13 cellular contexts compared by ENCODE assay signal in genomic region chr1:153926405-153926804, GRCh38. TPM values are rescaled to one million over a fixed set of nuclear protein-coding genes. Genes with fewer than 3 reads are reported as not detected.
DNase-seq lines count a peak whose midpoint lies in the region; ATAC-seq, FAIRE-seq and TF ChIP-seq lines count a peak whose summit lies in the region.
"Had no signal": no experiment of that assay in that cellular context is flagged by ENCODE, and none has a peak within 500 bp of the region (broad histone marks: within the 10 kb centered on the region; RNA-seq: fewer than 3 reads in every experiment).

No MANE protein-coding gene starts in this region.

- POLR2A ChIA-PET in HEK293 (lab: Yijun Ruan, JAX) (interaction anchor here (1.8 kb wide), 1 partner anchor 51 kb away, joined by 3 read pairs; the partner anchor contains the start of gene JTB), GM12878 (lab: Charles Lee) (interaction anchor here (0.6 to 10.1 kb wide), 5 partner anchors 18 to 401 kb away, joined by 3 to 83 read pairs (median 4); partner anchors contain the start of genes DENND4B and SLC39A1)

- no peaks in the 10 kb centered on the region for H3K9me3 Mint-ChIP-seq in neural crest cell
- H3K9me3 Mint-ChIP-seq: CD14-positive monocyte had no signal

- no peak for TF ChIP-seq RAD21 in GM12878 (IDR thresholded peaks at IDR 0.05; ENCODE audit: insufficient read depth, low read depth, low read length)

- peaks cover 19% of the 10 kb centered on the region for H3K79me2 ChIP-seq in GM12878 (ENCODE audit: control insufficient read depth, insufficient read depth, low read length)

- in situ Hi-C loops in GM12878 (cut with MboI): no loop called here

- H3K9me3 ChIP-seq in HEK293 (ENCODE audit: control insufficient read depth, insufficient read depth, low read depth, low read length): no peaks in the 10 kb centered on the region
- no peaks in the 10 kb centered on the region for H3K9me3 ChIP-seq in GM12878 (replicated peaks; ENCODE audit: control insufficient read depth, insufficient read depth, low read length)
- H3K9me3 ChIP-seq: HAP-1 had no signal

- no peaks in the 10 kb centered on the region for H4K20me1 ChIP-seq in GM12878 (ENCODE audit: control insufficient read depth, insufficient read depth)

- FAIRE-seq in GM12878 (lab: Jason Lieb, UNC): no peak
- no peak for FAIRE-seq in D721Med (lab: Jason Lieb, UNC)
- FAIRE-seq: A204.1 had no signal

- no peak overlapping the region for H2AFZ ChIP-seq in GM12878 (ENCODE audit: control insufficient read depth, low read depth, low read length)
- H2AFZ ChIP-seq: GM23248 had no signal

- no peak for TF ChIP-seq POLR2A in GM12878 (IDR thresholded peaks at IDR 0.05; ENCODE audit: low read depth, low read length)

- H3K4me1 ChIP-seq in HEK293 (ENCODE audit: control insufficient read depth, insufficient read depth, low read length) (no peaks in the 10 kb centered on the region), GM12878 (ENCODE audit: control insufficient read depth, insufficient read depth, low read length) (peaks cover 18% of the 10 kb centered on the region)
- H3K4me1 ChIP-seq: HAP-1 had no signal

- no peak overlapping the region for H3K4me2 ChIP-seq in GM12878 (ENCODE audit: control insufficient read depth, insufficient read depth)

- no peak for DNase-seq in GM12878 (ENCODE audit: low read depth, low spot score)
- DNase-seq in neural crest cell (ENCODE audit: low read depth, low spot score): no peak
- no peak for DNase-seq in D721Med (ENCODE audit: insufficient read length, low spot score)
- DNase-seq: ACHN; CD4-positive, alpha-beta memory T cell; DMS79 treated with DMSO at 0.1 percent for 48 hours; GF-D8; GM23248 had no signal

- ATAC-seq in GM12878: no peak
- no peak for ATAC-seq in GM21717 (IDR thresholded peaks at IDR 0.05; ENCODE audit: unreplicated experiment)

- H3K36me3 ChIP-seq in HEK293 (ENCODE audit: control insufficient read depth in 2 of 2, insufficient read depth in 1 of 2, low read length in 2 of 2): peaks cover 0 to 16% of the 10 kb centered on the region in 2 experiments; a peak in 2 of 3 replicates
- H3K36me3 ChIP-seq in GM12878 (ENCODE audit: control insufficient read depth in 2 of 2, insufficient read depth in 2 of 2, low read length in 1 of 2): peaks cover 1 to 6% of the 10 kb centered on the region in 2 experiments; a peak in 2 of 4 replicates

- H3K27me3 Mint-ChIP-seq in neural crest cell (ENCODE audit: low read depth): peaks cover 2% of the 10 kb centered on the region
- H3K27me3 Mint-ChIP-seq: CD4-positive, alpha-beta memory T cell had no signal

- H3K27ac Mint-ChIP-seq in neural crest cell (ENCODE audit: unreplicated experiment): no peak overlapping the region
- H3K27ac Mint-ChIP-seq: CD14-positive monocyte had no signal

- TF ChIP-seq CTCF in HEK293 (tag by site-specific recombination; IDR thresholded peaks at IDR 0.05): no peak
- no peak for TF ChIP-seq CTCF in GM12878 (IDR thresholded peaks at IDR 0.05 in 2 of 3, conservative IDR thresholded peaks at IDR 0.05 in 1 of 3; ENCODE audit: control insufficient read depth in 2 of 3, extremely low read depth in 1 of 3, insufficient read depth in 1 of 3, low read depth in 3 of 3, low read length in 3 of 3)
- no peak for TF ChIP-seq CTCF in neural crest cell (conservative IDR thresholded peaks at IDR 0.05)
- TF ChIP-seq CTCF in D721Med (IDR thresholded peaks at IDR 0.05; ENCODE audit: insufficient read depth, missing control alignments): no peak

- intact Hi-C loops in GM12878 (cut with micrococcal nuclease; ENCODE audit: unreplicated experiment): no loop called here

- TF ChIP-seq EP300 in GM12878 (IDR thresholded peaks at IDR 0.05; ENCODE audit: borderline replicate concordance in 1 of 2, control insufficient read depth in 1 of 2, low read depth in 2 of 2, low read length in 2 of 2): no peak

- H3K4me1 Mint-ChIP-seq in neural crest cell: peaks cover 32% of the 10 kb centered on the region

- no peaks in the 10 kb centered on the region for H3K36me3 Mint-ChIP-seq in neural crest cell (ENCODE audit: low read depth)

- CTCF ChIA-PET in HEK293 (lab: Yijun Ruan, JAX) (interaction anchor here (1.0 to 1.1 kb wide), 2 partner anchors 20 to 130 kb away, joined by 4 to 6 read pairs; partner anchors contain the start of gene DENND4B), GM12878 (lab: Yijun Ruan, JAX) (interaction anchor here (0.6 to 1.5 kb wide), 2 partner anchors 58 to 105 kb away, joined by 3 to 5 read pairs; no protein-coding TSS in a partner anchor)

- no peak overlapping the region for H3K9ac ChIP-seq in GM12878 (ENCODE audit: control insufficient read depth, insufficient read depth, low read length)
- H3K9ac ChIP-seq: GM23248 had no signal

- WGBS in GM12878 (ENCODE audit: insufficient coverage, insufficient replicate concordance, low lambda C conversion rate, missing lambda C conversion rate): 97% methylated on average over 4 of the region's 4 CpGs

- RAD21 ChIA-PET in GM12878 (lab: Charles Lee; ENCODE audit: unreplicated experiment): no interaction called here

- peak overlapping the region; percentile 42 for H3K4me3 Mint-ChIP-seq in neural crest cell
- H3K4me3 Mint-ChIP-seq: CD14-positive monocyte had no signal

- no peaks in the 10 kb centered on the region for H3K27me3 ChIP-seq in GM12878 (replicated peaks in 1 of 2; ENCODE audit: control insufficient read depth in 2 of 2, insufficient read depth in 2 of 2, low read length in 1 of 2)

- H3K27ac ChIP-seq in HEK293 (ENCODE audit: extremely low read depth, low read depth, low read length) (no peak overlapping the region), GM12878 (ENCODE audit: control insufficient read depth, insufficient read depth) (no peak overlapping the region)
- H3K27ac ChIP-seq: GM23248 had no signal

- H3K4me3 ChIP-seq in HEK293 (ENCODE audit: low read depth, low read length) (no peak overlapping the region), GM12878 (no peak overlapping the region)
- H3K4me3 ChIP-seq: GM23248, HAP-1 had no signal

- BruUV-seq in GM12878 (replicated peaks; lab: Mats Ljungman, UMichigan): no TSS peak

- SMC1A ChIA-PET in GM12878 (lab: Charles Lee; ENCODE audit: uncharacterized antibody, unreplicated experiment): interaction anchor here (3.8 kb wide), 1 partner anchor 18 kb away, joined by 16 read pairs; no protein-coding TSS in a partner anchor

RNA-seq across cellular contexts. Expression of gene GATAD2B, which starts 3.6 kb away (rescaled TPM):
- total RNA-seq in GM12878 (2013; cell fraction: nucleolus; rRNA removed): 42.2 and 43.5 TPM in 2 replicates
- 6.9 and 7.2 TPM in 2 replicates for total RNA-seq in GM12878 (2014; rRNA removed)
- 8.3 and 8.8 TPM in 2 replicates for total RNA-seq in GM12878 (2014; rRNA removed; fragmentation: Illumina TruSeq; extraction: Trizol)
- total RNA-seq in GM12878 (2021): 63.1 and 64.6 TPM in 2 replicates
- polyA plus RNA-seq in GM12878 (2011; ENCODE audit: low read depth): 8.1 TPM
- 7.3 and 10.8 TPM in 2 replicates for polyA plus RNA-seq in GM12878 (2011; rRNA removed)
- polyA plus RNA-seq in GM12878 (2011; cell fraction: cytosol; rRNA removed): 9.8 and 17.2 TPM in 2 replicates
- 15.9 and 16.1 TPM in 2 replicates for polyA plus RNA-seq in GM12878 (2011; cell fraction: nucleus; rRNA removed)
- polyA plus RNA-seq in GM12878 (2012): 11.1 and 15.1 TPM in 2 replicates
- 17.6 and 21.2 TPM in 2 replicates for polyA plus RNA-seq in GM12878 (2014; fragmentation: Illumina TruSeq; extraction: Trizol)
- 1 to 10 TPM; 2.4 to 8.7 TPM for polyA plus RNA-seq in GM12878 (2014; fragmentation: Nextera tagmentation; extraction: Ambion mirVana)
- 10.1 and 11.3 TPM in 2 replicates for polyA plus RNA-seq in GM12878 (2014; rRNA removed)
- polyA plus RNA-seq in GM12878 (2016; fragmentation: Nextera tagmentation; extraction: Ambion mirVana): 1 to 10 TPM; 6.4 to 6.6 TPM
- 21.0 and 24.2 TPM in 2 replicates for polyA minus RNA-seq in GM12878 (2011; rRNA and poly(A)+ RNA removed)
- 24.1 and 25.2 TPM in 2 replicates for polyA minus RNA-seq in GM12878 (2011; cell fraction: cytosol; rRNA and poly(A)+ RNA removed)
- 7.4 and 10.2 TPM in 2 replicates for polyA minus RNA-seq in GM12878 (2011; cell fraction: nucleus; rRNA and poly(A)+ RNA removed)
- 49.7 and 52.5 TPM in 2 replicates for total RNA-seq in neural crest cell

RNA-seq across cellular contexts. Expression of gene DENND4B, which starts 20.1 kb away (rescaled TPM):
- total RNA-seq in GM12878 (2013; cell fraction: nucleolus; rRNA removed): 176 and 188 TPM in 2 replicates
- total RNA-seq in GM12878 (2014; rRNA removed): 18.2 and 22.2 TPM in 2 replicates
- total RNA-seq in GM12878 (2014; rRNA removed; fragmentation: Illumina TruSeq; extraction: Trizol): 13.1 and 13.7 TPM in 2 replicates
- total RNA-seq in GM12878 (2021): 57.5 and 74.8 TPM in 2 replicates
- 25.1 TPM for polyA plus RNA-seq in GM12878 (2011; ENCODE audit: low read depth)
- 15.7 and 26.6 TPM in 2 replicates for polyA plus RNA-seq in GM12878 (2011; rRNA removed)
- 20.2 and 26.8 TPM in 2 replicates for polyA plus RNA-seq in GM12878 (2011; cell fraction: cytosol; rRNA removed)
- polyA plus RNA-seq in GM12878 (2011; cell fraction: nucleus; rRNA removed): 454 and 493 TPM in 2 replicates
- 54.4 and 57.1 TPM in 2 replicates for polyA plus RNA-seq in GM12878 (2012)
- polyA plus RNA-seq in GM12878 (2014; fragmentation: Illumina TruSeq; extraction: Trizol): 23.5 and 31.0 TPM in 2 replicates
- 10 to 100 TPM; 12.0 to 13.4 TPM for polyA plus RNA-seq in GM12878 (2014; fragmentation: Nextera tagmentation; extraction: Ambion mirVana)
- 55.1 and 73.9 TPM in 2 replicates for polyA plus RNA-seq in GM12878 (2014; rRNA removed)
- 10 to 100 TPM; 20.8 to 23.3 TPM for polyA plus RNA-seq in GM12878 (2016; fragmentation: Nextera tagmentation; extraction: Ambion mirVana)
- polyA minus RNA-seq in GM12878 (2011; rRNA and poly(A)+ RNA removed): 25.8 and 43.4 TPM in 2 replicates
- 25.7 and 31.0 TPM in 2 replicates for polyA minus RNA-seq in GM12878 (2011; cell fraction: cytosol; rRNA and poly(A)+ RNA removed)
- polyA minus RNA-seq in GM12878 (2011; cell fraction: nucleus; rRNA and poly(A)+ RNA removed): 151 and 238 TPM in 2 replicates
- 71.6 and 75.2 TPM in 2 replicates for total RNA-seq in neural crest cell

RNA-seq across cellular contexts. Expression of gene CRTC2, which starts 32.0 kb away (rescaled TPM):
- 37.1 and 39.2 TPM in 2 replicates for total RNA-seq in GM12878 (2013; cell fraction: nucleolus; rRNA removed)
- total RNA-seq in GM12878 (2014; rRNA removed) (15.5 and 15.7 TPM in 2 replicates), GM12878 (2014; rRNA removed; fragmentation: Illumina TruSeq; extraction: Trizol) (13.7 and 13.8 TPM in 2 replicates), GM12878 (2021) (54.6 and 59.7 TPM in 2 replicates), neural crest cell (34.1 and 34.7 TPM in 2 replicates)
- 27.4 TPM for polyA plus RNA-seq in GM12878 (2011; ENCODE audit: low read depth)
- polyA plus RNA-seq in GM12878 (2011; rRNA removed) (12.8 and 35.6 TPM in 2 replicates), GM12878 (2014; fragmentation: Illumina TruSeq; extraction: Trizol) (21.6 and 49.4 TPM in 2 replicates), GM12878 (2014; fragmentation: Nextera tagmentation; extraction: Ambion mirVana) (1 to 10 TPM; 5.1 to 8.4 TPM), GM12878 (2014; rRNA removed) (56.5 and 57.9 TPM in 2 replicates), GM12878 (2016; fragmentation: Nextera tagmentation; extraction: Ambion mirVana) (10 to 100 TPM; 29.9 to 40.1 TPM)
- polyA plus RNA-seq in GM12878 (2011; cell fraction: cytosol; rRNA removed): 36.7 and 38.1 TPM in 2 replicates
- polyA plus RNA-seq in GM12878 (2011; cell fraction: nucleus; rRNA removed): 99.3 and 114 TPM in 2 replicates
- polyA plus RNA-seq in GM12878 (2012): 47.5 and 49.7 TPM in 2 replicates
- 36.4 and 45.0 TPM in 2 replicates for polyA minus RNA-seq in GM12878 (2011; rRNA and poly(A)+ RNA removed)
- polyA minus RNA-seq in GM12878 (2011; cell fraction: cytosol; rRNA and poly(A)+ RNA removed): 16.4 and 21.3 TPM in 2 replicates
- polyA minus RNA-seq in GM12878 (2011; cell fraction: nucleus; rRNA and poly(A)+ RNA removed): 44.2 and 65.2 TPM in 2 replicates

RNA-seq across cellular contexts. Expression of gene SLC39A1, which starts 36.9 kb away (rescaled TPM):
- total RNA-seq in GM12878 (2013; cell fraction: nucleolus; rRNA removed): 77.9 and 89.0 TPM in 2 replicates
- total RNA-seq in GM12878 (2014; rRNA removed) (78.0 and 79.1 TPM in 2 replicates), GM12878 (2014; rRNA removed; fragmentation: Illumina TruSeq; extraction: Trizol) (48.7 and 51.2 TPM in 2 replicates), GM12878 (2021) (67.7 and 68.3 TPM in 2 replicates), neural crest cell (107 and 113 TPM in 2 replicates)
- polyA plus RNA-seq in GM12878 (2011; ENCODE audit: low read depth): 33.2 TPM
- polyA plus RNA-seq in GM12878 (2011; rRNA removed) (61.1 and 79.6 TPM in 2 replicates), GM12878 (2014; fragmentation: Illumina TruSeq; extraction: Trizol) (58.5 and 64.0 TPM in 2 replicates), GM12878 (2014; fragmentation: Nextera tagmentation; extraction: Ambion mirVana) (10 to 100 TPM in 1 of 2 experiments, 1 to 10 TPM in 1; 8.8 to 20.6 TPM), GM12878 (2014; rRNA removed) (77.0 and 77.2 TPM in 2 replicates), GM12878 (2016; fragmentation: Nextera tagmentation; extraction: Ambion mirVana) (10 to 100 TPM; 88.9 to 98.6 TPM)
- polyA plus RNA-seq in GM12878 (2011; cell fraction: cytosol; rRNA removed): 116 and 131 TPM in 2 replicates
- 60.2 and 80.5 TPM in 2 replicates for polyA plus RNA-seq in GM12878 (2011; cell fraction: nucleus; rRNA removed)
- polyA plus RNA-seq in GM12878 (2012): 55.5 and 66.2 TPM in 2 replicates
- 63.3 and 106 TPM in 2 replicates for polyA minus RNA-seq in GM12878 (2011; rRNA and poly(A)+ RNA removed)
- 31.5 and 35.2 TPM in 2 replicates for polyA minus RNA-seq in GM12878 (2011; cell fraction: cytosol; rRNA and poly(A)+ RNA removed)
- 30.1 and 33.3 TPM in 2 replicates for polyA minus RNA-seq in GM12878 (2011; cell fraction: nucleus; rRNA and poly(A)+ RNA removed)

RNA-seq across cellular contexts. Expression of gene CREB3L4, which starts 41.3 kb away (rescaled TPM):
- total RNA-seq in GM12878 (2013; cell fraction: nucleolus; rRNA removed): 21.5 and 22.0 TPM in 2 replicates
- 14.0 and 15.6 TPM in 2 replicates for total RNA-seq in GM12878 (2014; rRNA removed)
- 11.6 and 12.2 TPM in 2 replicates for total RNA-seq in GM12878 (2014; rRNA removed; fragmentation: Illumina TruSeq; extraction: Trizol)
- 10.9 and 11.3 TPM in 2 replicates for total RNA-seq in GM12878 (2021)
- polyA plus RNA-seq in GM12878 (2011; ENCODE audit: low read depth): 7.8 TPM
- 9.7 and 11.9 TPM in 2 replicates for polyA plus RNA-seq in GM12878 (2011; rRNA removed)
- polyA plus RNA-seq in GM12878 (2011; cell fraction: cytosol; rRNA removed): 13.6 and 16.7 TPM in 2 replicates
- polyA plus RNA-seq in GM12878 (2011; cell fraction: nucleus; rRNA removed): 25.1 and 37.1 TPM in 2 replicates
- 10.0 and 13.9 TPM in 2 replicates for polyA plus RNA-seq in GM12878 (2012)
- polyA plus RNA-seq in GM12878 (2014; fragmentation: Illumina TruSeq; extraction: Trizol): 10.0 and 12.5 TPM in 2 replicates
- 10 to 100 TPM in 1 of 2 experiments, 1 to 10 TPM in 1; 9.7 to 12.9 TPM for polyA plus RNA-seq in GM12878 (2014; fragmentation: Nextera tagmentation; extraction: Ambion mirVana)
- polyA plus RNA-seq in GM12878 (2014; rRNA removed): 13.1 and 13.4 TPM in 2 replicates
- 10 to 100 TPM; 11.2 to 11.9 TPM for polyA plus RNA-seq in GM12878 (2016; fragmentation: Nextera tagmentation; extraction: Ambion mirVana)
- polyA minus RNA-seq in GM12878 (2011; rRNA and poly(A)+ RNA removed): 14.5 and 23.8 TPM in 2 replicates
- 4.8 and 4.9 TPM in 2 replicates for polyA minus RNA-seq in GM12878 (2011; cell fraction: cytosol; rRNA and poly(A)+ RNA removed)
- polyA minus RNA-seq in GM12878 (2011; cell fraction: nucleus; rRNA and poly(A)+ RNA removed): 9.6 and 14.0 TPM in 2 replicates
- total RNA-seq in neural crest cell: 18.2 and 20.0 TPM in 2 replicates

Comparison
In these comparisons a context has a peak if more than half of its experiments do, and no peak if none do; other contexts are left out.
1. Of the 9 proteins assayed by ChIP-seq in both HEK293 and GM12878: peak only in HEK293: ATF2; only in GM12878: none; in both: none; in neither: 8.